In genomic region chr6:72689107-72689954, GRCh38 we compare ENCODE assay signal across 12 cellular contexts.
DNase-seq lines count a peak whose midpoint lies in the region; ATAC-seq and TF ChIP-seq lines count a peak whose summit lies in the region.
"Had no signal": no experiment of that assay in that cellular context is flagged by ENCODE, and none has a peak within 500 bp of the region (broad histone marks: within the 10 kb centered on the region; RNA-seq: fewer than 3 reads in every experiment).

No MANE protein-coding gene starts in this region.

- H3K9me3 ChIP-seq in Karpas-422 (ENCODE audit: low read length) (no peaks in the 10 kb centered on the region), tibial artery (no peaks in the 10 kb centered on the region), testis (no peaks in the 10 kb centered on the region)
- H3K9me3 ChIP-seq: breast epithelium, HAP-1, heart left ventricle had no signal

- H4K20me1 ChIP-seq in KMS-11 (ENCODE audit: insufficient read depth) (no peaks in the 10 kb centered on the region), Karpas-422 (ENCODE audit: insufficient read depth, low read depth, low read length) (no peaks in the 10 kb centered on the region)

- 84 to 88% methylated on average over 7 of the region's 7 CpGs for WGBS in testis, 2 donors

- H3K27me3 ChIP-seq in KMS-11 (ENCODE audit: insufficient read depth, low read depth): no peaks in the 10 kb centered on the region
- H3K27me3 ChIP-seq in Karpas-422 (ENCODE audit: low read length): no peaks in the 10 kb centered on the region
- no peaks in the 10 kb centered on the region for H3K27me3 ChIP-seq in tibial artery
- no peaks in the 10 kb centered on the region for H3K27me3 ChIP-seq in testis
- H3K27me3 ChIP-seq: breast epithelium, heart left ventricle had no signal

- peak; percentile 7 for DNase-seq in AG08395 (ENCODE audit: low spot score)
- DNase-seq in Karpas-422: no peak
- no peak for DNase-seq in tibial artery
- DNase-seq in testis: no peak
- DNase-seq in activated gamma-delta T cell (lab: John Stamatoyannopoulos, UW): no peak
- DNase-seq: activated CD4-positive, alpha-beta T cell treated with anti-CD3 and anti-CD28 coated beads for 36 hours; heart left ventricle had no signal

- peak overlapping the region; percentile 53 for H2AFZ ChIP-seq in KMS-11 (ENCODE audit: low read depth)
- H2AFZ ChIP-seq in Karpas-422 (ENCODE audit: low read length): no peak overlapping the region

- H3K9ac ChIP-seq in KMS-11 (peak overlapping the region; percentile 80), Karpas-422 (ENCODE audit: low read length) (no peak overlapping the region)

- H3K79me2 ChIP-seq in KMS-11 (ENCODE audit: insufficient read depth, low read depth) (peaks cover 45% of the 10 kb centered on the region; the same call in 1 of the 2 replicates), Karpas-422 (ENCODE audit: low read length) (peaks cover 98% of the 10 kb centered on the region)

- ATAC-seq in GM19043 (IDR thresholded peaks at IDR 0.05; ENCODE audit: low read depth, unreplicated experiment): peak; percentile 88
- peak; percentile 95 for ATAC-seq in HG02759 (IDR thresholded peaks at IDR 0.05; ENCODE audit: unreplicated experiment)
- ATAC-seq: activated CD4-positive, alpha-beta T cell treated with anti-CD3 and anti-CD28 coated beads for 36 hours; heart left ventricle had no signal

- no peak for TF ChIP-seq POLR2A in testis (IDR thresholded peaks at IDR 0.05)

- H3K4me1 ChIP-seq in KMS-11 (ENCODE audit: low read depth, poor library complexity, severe bottlenecking) (peaks cover 84% of the 10 kb centered on the region), Karpas-422 (ENCODE audit: low read length) (no peaks in the 10 kb centered on the region), tibial artery (peaks cover 0 to 6% (median 0%) of the 10 kb centered on the region in 4 donors), testis (no peaks in the 10 kb centered on the region)
- H3K4me1 ChIP-seq: breast epithelium, HAP-1, heart left ventricle had no signal

- peak overlapping the region; percentile 89 for H3K4me2 ChIP-seq in KMS-11
- H3K4me2 ChIP-seq in Karpas-422 (ENCODE audit: low read depth, low read length, poor library complexity, severe bottlenecking): no peak overlapping the region

- H3K36me3 ChIP-seq in KMS-11 (ENCODE audit: insufficient read depth): no peaks in the 10 kb centered on the region
- H3K36me3 ChIP-seq in Karpas-422 (ENCODE audit: insufficient read depth, low read length): peaks cover 17% of the 10 kb centered on the region; the same call in 1 of the 2 replicates
- no peaks in the 10 kb centered on the region for H3K36me3 ChIP-seq in tibial artery
- no peaks in the 10 kb centered on the region for H3K36me3 ChIP-seq in testis (ENCODE audit: low read depth, missing control alignments)
- H3K36me3 ChIP-seq: breast epithelium, HAP-1, heart left ventricle had no signal

- intact Hi-C loops in tibial artery (cut with DNase I; ENCODE audit: low total_unique reads) (no loop called here), testis (cut with DNase I; ENCODE audit: low total_unique reads) (no loop called here)

- peak overlapping the region; percentile 99 for H3K27ac ChIP-seq in KMS-11
- H3K27ac ChIP-seq in Karpas-422 (ENCODE audit: low read length): no peak overlapping the region
- no peak overlapping the region for H3K27ac ChIP-seq in tibial artery
- H3K27ac ChIP-seq in testis: no peak overlapping the region
- H3K27ac ChIP-seq: breast epithelium, heart left ventricle had no signal

- TF ChIP-seq CTCF in KMS-11 (conservative IDR thresholded peaks at IDR 0.05; ENCODE audit: low read depth, low read length): no peak
- TF ChIP-seq CTCF in tibial artery (IDR thresholded peaks at IDR 0.05): no peak
- TF ChIP-seq CTCF in testis (IDR thresholded peaks at IDR 0.05): no peak

- no peaks in the 10 kb centered on the region for H3K9me2 ChIP-seq in Karpas-422 (replicated peaks; ENCODE audit: insufficient read depth, low read length)

- no peak overlapping the region for H3K4me3 ChIP-seq in KMS-11 (IDR thresholded peaks at IDR 0.05; ENCODE audit: insufficient read depth, low read depth, low read length)
- no peak overlapping the region for H3K4me3 ChIP-seq in Karpas-422 (ENCODE audit: low read length)
- H3K4me3 ChIP-seq in tibial artery: no peak overlapping the region
- H3K4me3 ChIP-seq in testis: no peak overlapping the region
- H3K4me3 ChIP-seq: breast epithelium, HAP-1, heart left ventricle had no signal
